Comparison of ENCODE assay signal across 1 cellular context in the genomic region with DNA sequence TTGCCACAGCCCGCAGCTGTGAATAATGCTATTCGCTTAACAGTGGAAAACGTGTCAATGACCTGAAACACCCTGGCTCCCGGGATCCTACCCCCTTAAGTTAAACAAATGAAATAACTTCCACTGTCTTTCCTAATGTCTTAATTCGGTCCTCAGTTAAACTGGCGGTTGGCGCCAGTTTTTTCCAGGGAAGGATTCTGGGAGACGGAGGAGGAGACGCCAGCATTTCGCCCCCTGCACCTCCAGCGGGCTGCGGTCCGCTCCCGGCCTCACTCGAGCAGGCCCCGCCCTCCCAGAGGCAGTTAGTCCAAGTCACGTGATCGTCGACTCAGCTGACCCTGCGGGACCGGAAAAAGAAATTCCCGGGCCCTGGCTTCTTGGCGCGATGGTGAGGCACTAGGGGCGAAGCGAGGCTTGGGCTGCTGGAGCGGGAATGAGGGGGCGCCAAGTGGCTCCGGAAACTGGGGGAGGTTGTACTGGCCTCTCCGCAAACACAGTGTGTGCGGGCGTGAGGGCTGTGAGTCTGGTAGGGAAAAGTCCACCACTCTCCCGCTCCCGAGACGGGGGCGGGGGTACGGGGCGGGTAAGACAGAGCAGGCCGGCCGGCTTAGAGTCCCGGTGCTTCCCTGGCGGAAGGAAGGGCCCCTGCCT.
TF ChIP-seq lines count a peak whose summit lies in the region.

A gene (plus strand): TSS at position 359 of the 651 bp plus-strand sequence. CDS start 27 bp downstream, at position 386.

TF ChIP-seq in HepG2, 621 proteins besides CTCF, POLR2A, EP300 and RAD21 (continued from another document and continues in another):
- TF ChIP-seq, protein P1, sequence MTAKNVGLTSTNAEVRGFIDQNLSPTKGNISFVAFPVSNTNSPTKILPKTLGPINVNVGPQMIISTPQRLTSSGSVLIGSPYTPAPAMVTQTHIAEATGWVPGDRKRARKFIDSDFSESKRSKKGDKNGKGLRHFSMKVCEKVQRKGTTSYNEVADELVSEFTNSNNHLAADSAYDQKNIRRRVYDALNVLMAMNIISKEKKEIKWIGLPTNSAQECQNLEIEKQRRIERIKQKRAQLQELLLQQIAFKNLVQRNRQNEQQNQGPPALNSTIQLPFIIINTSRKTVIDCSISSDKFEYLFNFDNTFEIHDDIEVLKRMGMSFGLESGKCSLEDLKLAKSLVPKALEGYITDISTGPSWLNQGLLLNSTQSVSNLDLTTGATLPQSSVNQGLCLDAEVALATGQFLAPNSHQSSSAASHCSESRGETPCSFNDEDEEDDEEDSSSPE (CRISPR knock-in tag; IDR thresholded peaks at IDR 0.05) = peak; percentile 98
- TF ChIP-seq, protein P2, sequence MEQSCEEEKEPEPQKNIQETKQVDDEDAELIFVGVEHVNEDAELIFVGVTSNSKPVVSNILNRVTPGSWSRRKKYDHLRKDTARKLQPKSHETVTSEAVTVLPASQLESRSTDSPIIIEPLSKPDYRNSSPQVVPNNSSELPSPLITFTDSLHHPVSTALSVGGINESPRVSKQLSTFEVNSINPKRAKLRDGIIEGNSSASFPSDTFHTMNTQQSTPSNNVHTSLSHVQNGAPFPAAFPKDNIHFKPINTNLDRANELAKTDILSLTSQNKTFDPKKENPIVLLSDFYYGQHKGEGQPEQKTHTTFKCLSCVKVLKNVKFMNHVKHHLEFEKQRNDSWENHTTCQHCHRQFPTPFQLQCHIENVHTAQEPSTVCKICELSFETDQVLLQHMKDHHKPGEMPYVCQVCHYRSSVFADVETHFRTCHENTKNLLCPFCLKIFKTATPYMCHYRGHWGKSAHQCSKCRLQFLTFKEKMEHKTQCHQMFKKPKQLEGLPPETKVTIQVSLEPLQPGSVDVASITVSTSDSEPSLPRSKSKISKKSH (CRISPR knock-in tag; IDR thresholded peaks at IDR 0.05; ENCODE audit: borderline replicate concordance) = peak; percentile 85
- TF ChIP-seq EEA1 (CRISPR knock-in tag; IDR thresholded peaks at IDR 0.05; ENCODE audit: borderline replicate concordance) (0 out of 2 replicates have a peak, but pooled peaks have one; percentile 74), ZFP62 (CRISPR knock-in tag; IDR thresholded peaks at IDR 0.05) (no peak), TCF12 (IDR thresholded peaks at IDR 0.05) (no peak), TCF12 (CRISPR knock-in tag; IDR thresholded peaks at IDR 0.05) (no peak), TEAD3 (CRISPR knock-in tag; optimal IDR thresholded peaks at IDR 0.05; ENCODE audit: borderline replicate concordance) (peak; percentile 65), ZEB1 (IDR thresholded peaks at IDR 0.05; ENCODE audit: insufficient replicate concordance, low read depth) (no peak), ZNF430 (CRISPR knock-in tag; IDR thresholded peaks at IDR 0.05) (0 out of 2 replicates have a peak, but pooled peaks have one; percentile 32), HOXA7 (CRISPR knock-in tag; IDR thresholded peaks at IDR 0.05) (no peak), CHD4 (IDR thresholded peaks at IDR 0.05; ENCODE audit: borderline replicate concordance, low read length) (no peak), FLYWCH1 (CRISPR knock-in tag; IDR thresholded peaks at IDR 0.05) (no peak), BHLHE40 (IDR thresholded peaks at IDR 0.05; ENCODE audit: low read length) (peak; percentile 70), ZNF572 (CRISPR knock-in tag; IDR thresholded peaks at IDR 0.05) (peak; percentile 73; the same call in 1 of the 2 replicates), ZFX (CRISPR knock-in tag; IDR thresholded peaks at IDR 0.05; ENCODE audit: low read depth) (peak; percentile 90), RFXAP (CRISPR knock-in tag; IDR thresholded peaks at IDR 0.05; ENCODE audit: borderline replicate concordance) (peak; percentile 46; the same call in 1 of the 2 replicates), GABPA (IDR thresholded peaks at IDR 0.05; ENCODE audit: low read depth, low read length) (peak; percentile 43; the same call in 1 of the 2 replicates), GABPA (CRISPR knock-in tag; IDR thresholded peaks at IDR 0.05; ENCODE audit: low read depth) (peak; percentile 89), AKAP8 (CRISPR knock-in tag; IDR thresholded peaks at IDR 0.05) (no peak), ZNF251 (CRISPR knock-in tag; IDR thresholded peaks at IDR 0.05) (no peak), TBL1XR1 (IDR thresholded peaks at IDR 0.05; ENCODE audit: borderline replicate concordance, low read length, partially characterized antibody) (peak; percentile 76), SETDB1 (CRISPR knock-in tag; IDR thresholded peaks at IDR 0.05; ENCODE audit: borderline replicate concordance) (no peak), PITX1 (CRISPR knock-in tag; IDR thresholded peaks at IDR 0.05) (peak; percentile 27; the same call in 1 of the 2 replicates), ZNF549 (CRISPR knock-in tag; IDR thresholded peaks at IDR 0.05) (no peak), MIER3 (CRISPR knock-in tag; IDR thresholded peaks at IDR 0.05; ENCODE audit: borderline replicate concordance) (peak; percentile 80), JUN (CRISPR knock-in tag; IDR thresholded peaks at IDR 0.05) (no peak), TSC22D2 (CRISPR knock-in tag; IDR thresholded peaks at IDR 0.05; ENCODE audit: borderline replicate concordance) (peak; percentile 82; the same call in 1 of the 2 replicates), RBM22 (optimal IDR thresholded peaks at IDR 0.05; ENCODE audit: low read length) (no peak), KMT2A (CRISPR knock-in tag; IDR thresholded peaks at IDR 0.05) (peak; percentile 70; the same call in 1 of the 2 replicates), TAF15 (IDR thresholded peaks at IDR 0.05; ENCODE audit: low read depth, low read length, poor library complexity, severe bottlenecking) (no peak), ZNF768 (CRISPR knock-in tag; IDR thresholded peaks at IDR 0.05) (no peak), ZNF317 (CRISPR knock-in tag; IDR thresholded peaks at IDR 0.05) (peak; percentile 52; the same call in 1 of the 2 replicates), ZNF550 (CRISPR knock-in tag; IDR thresholded peaks at IDR 0.05; ENCODE audit: borderline replicate concordance) (peak; percentile 86; the same call in 1 of the 2 replicates), GATAD2A (CRISPR knock-in tag; IDR thresholded peaks at IDR 0.05) (peak; percentile 69), ZNF44 (CRISPR knock-in tag; IDR thresholded peaks at IDR 0.05) (peak; percentile 41; the same call in 1 of the 2 replicates), HNRNPH1 (optimal IDR thresholded peaks at IDR 0.05; ENCODE audit: low read depth, low read length) (no peak), SKI (IDR thresholded peaks at IDR 0.05; ENCODE audit: partially characterized antibody) (no peak), POLR2G (IDR thresholded peaks at IDR 0.05; ENCODE audit: low read depth, low read length) (peak; percentile 85), PHF5A (CRISPR knock-in tag; IDR thresholded peaks at IDR 0.05; ENCODE audit: low read depth, unreplicated experiment) (peak; percentile 57), CENPX (CRISPR knock-in tag; IDR thresholded peaks at IDR 0.05) (no peak), SP4 (CRISPR knock-in tag; IDR thresholded peaks at IDR 0.05) (0 out of 2 replicates have a peak, but pooled peaks have one; percentile 66), SP140L (CRISPR knock-in tag; IDR thresholded peaks at IDR 0.05; ENCODE audit: borderline replicate concordance) (no peak), CBX5 (CRISPR knock-in tag; IDR thresholded peaks at IDR 0.05; ENCODE audit: borderline replicate concordance) (peak; percentile 87), MYNN (CRISPR knock-in tag; IDR thresholded peaks at IDR 0.05; ENCODE audit: low read depth) (no peak)
- TF ChIP-seq, protein P3, sequence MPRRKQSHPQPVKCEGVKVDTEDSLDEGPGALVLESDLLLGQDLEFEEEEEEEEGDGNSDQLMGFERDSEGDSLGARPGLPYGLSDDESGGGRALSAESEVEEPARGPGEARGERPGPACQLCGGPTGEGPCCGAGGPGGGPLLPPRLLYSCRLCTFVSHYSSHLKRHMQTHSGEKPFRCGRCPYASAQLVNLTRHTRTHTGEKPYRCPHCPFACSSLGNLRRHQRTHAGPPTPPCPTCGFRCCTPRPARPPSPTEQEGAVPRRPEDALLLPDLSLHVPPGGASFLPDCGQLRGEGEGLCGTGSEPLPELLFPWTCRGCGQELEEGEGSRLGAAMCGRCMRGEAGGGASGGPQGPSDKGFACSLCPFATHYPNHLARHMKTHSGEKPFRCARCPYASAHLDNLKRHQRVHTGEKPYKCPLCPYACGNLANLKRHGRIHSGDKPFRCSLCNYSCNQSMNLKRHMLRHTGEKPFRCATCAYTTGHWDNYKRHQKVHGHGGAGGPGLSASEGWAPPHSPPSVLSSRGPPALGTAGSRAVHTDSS (CRISPR knock-in tag; conservative IDR thresholded peaks at IDR 0.05) = no peak
- TF ChIP-seq, protein P4, sequence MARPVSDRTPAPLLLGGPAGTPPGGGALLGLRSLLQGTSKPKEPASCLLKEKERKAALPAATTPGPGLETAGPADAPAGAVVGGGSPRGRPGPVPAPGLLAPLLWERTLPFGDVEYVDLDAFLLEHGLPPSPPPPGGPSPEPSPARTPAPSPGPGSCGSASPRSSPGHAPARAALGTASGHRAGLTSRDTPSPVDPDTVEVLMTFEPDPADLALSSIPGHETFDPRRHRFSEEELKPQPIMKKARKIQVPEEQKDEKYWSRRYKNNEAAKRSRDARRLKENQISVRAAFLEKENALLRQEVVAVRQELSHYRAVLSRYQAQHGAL (CRISPR knock-in tag; IDR thresholded peaks at IDR 0.05; ENCODE audit: not compliant biosample characterization) = no peak
- TF ChIP-seq, protein P5, sequence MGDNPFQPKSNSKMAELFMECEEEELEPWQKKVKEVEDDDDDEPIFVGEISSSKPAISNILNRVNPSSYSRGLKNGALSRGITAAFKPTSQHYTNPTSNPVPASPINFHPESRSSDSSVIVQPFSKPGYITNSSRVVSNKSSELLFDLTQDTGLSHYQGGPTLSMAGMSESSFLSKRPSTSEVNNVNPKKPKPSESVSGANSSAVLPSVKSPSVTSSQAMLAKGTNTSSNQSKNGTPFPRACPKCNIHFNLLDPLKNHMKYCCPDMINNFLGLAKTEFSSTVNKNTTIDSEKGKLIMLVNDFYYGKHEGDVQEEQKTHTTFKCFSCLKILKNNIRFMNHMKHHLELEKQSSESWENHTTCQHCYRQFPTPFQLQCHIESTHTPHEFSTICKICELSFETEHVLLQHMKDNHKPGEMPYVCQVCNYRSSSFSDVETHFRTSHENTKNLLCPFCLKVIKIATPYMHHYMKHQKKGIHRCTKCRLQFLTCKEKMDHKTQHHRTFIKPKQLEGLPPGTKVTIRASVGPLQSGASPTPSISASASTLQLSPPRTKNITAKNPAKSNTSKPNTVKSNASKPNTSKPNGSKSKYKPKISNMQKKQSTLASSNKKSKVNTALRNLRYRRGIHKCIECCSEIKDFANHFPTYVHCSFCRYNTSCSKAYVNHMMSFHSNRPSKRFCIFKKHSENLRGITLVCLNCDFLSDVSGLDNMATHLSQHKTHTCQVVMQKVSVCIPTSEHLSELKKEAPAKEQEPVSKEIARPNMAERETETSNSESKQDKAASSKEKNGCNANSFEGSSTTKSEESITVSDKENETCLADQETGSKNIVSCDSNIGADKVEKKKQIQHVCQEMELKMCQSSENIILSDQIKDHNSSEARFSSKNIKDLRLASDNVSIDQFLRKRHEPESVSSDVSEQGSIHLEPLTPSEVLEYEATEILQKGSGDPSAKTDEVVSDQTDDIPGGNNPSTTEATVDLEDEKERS (CRISPR knock-in tag; IDR thresholded peaks at IDR 0.05) = no peak
- TF ChIP-seq, protein P6, sequence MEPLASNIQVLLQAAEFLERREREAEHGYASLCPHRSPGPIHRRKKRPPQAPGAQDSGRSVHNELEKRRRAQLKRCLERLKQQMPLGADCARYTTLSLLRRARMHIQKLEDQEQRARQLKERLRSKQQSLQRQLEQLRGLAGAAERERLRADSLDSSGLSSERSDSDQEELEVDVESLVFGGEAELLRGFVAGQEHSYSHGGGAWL (CRISPR knock-in tag; IDR thresholded peaks at IDR 0.05) = peak; percentile 84; the same call in 1 of the 2 replicates
- TF ChIP-seq, protein P7, sequence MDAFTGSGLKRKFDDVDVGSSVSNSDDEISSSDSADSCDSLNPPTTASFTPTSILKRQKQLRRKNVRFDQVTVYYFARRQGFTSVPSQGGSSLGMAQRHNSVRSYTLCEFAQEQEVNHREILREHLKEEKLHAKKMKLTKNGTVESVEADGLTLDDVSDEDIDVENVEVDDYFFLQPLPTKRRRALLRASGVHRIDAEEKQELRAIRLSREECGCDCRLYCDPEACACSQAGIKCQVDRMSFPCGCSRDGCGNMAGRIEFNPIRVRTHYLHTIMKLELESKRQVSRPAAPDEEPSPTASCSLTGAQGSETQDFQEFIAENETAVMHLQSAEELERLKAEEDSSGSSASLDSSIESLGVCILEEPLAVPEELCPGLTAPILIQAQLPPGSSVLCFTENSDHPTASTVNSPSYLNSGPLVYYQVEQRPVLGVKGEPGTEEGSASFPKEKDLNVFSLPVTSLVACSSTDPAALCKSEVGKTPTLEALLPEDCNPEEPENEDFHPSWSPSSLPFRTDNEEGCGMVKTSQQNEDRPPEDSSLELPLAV (CRISPR knock-in tag; conservative IDR thresholded peaks at IDR 0.05; ENCODE audit: low read depth) = no peak
- TF ChIP-seq, protein P8, sequence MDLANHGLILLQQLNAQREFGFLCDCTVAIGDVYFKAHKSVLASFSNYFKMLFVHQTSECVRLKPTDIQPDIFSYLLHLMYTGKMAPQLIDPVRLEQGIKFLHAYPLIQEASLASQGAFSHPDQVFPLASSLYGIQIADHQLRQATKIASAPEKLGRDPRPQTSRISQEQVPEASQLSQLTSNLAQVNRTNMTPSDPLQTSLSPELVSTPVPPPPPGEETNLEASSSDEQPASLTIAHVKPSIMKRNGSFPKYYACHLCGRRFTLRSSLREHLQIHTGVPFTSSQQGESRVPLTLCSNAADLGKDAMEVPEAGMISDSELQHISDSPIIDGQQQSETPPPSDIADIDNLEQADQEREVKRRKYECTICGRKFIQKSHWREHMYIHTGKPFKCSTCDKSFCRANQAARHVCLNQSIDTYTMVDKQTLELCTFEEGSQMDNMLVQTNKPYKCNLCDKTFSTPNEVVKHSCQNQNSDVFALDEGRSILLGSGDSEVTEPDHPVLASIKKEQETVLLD (CRISPR knock-in tag; IDR thresholded peaks at IDR 0.05; ENCODE audit: low read depth) = no peak; the same call in 1 of the 2 replicates
- TF ChIP-seq, protein P9, sequence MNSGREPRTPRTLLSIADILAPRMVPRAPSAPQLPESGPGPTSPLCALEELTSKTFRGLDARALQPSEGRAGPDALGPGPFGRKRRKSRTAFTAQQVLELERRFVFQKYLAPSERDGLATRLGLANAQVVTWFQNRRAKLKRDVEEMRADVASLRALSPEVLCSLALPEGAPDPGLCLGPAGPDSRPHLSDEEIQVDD (CRISPR knock-in tag; IDR thresholded peaks at IDR 0.05; ENCODE audit: borderline replicate concordance) = 0 out of 2 replicates have a peak, but pooled peaks have one; percentile 31
- TF ChIP-seq, protein P10, sequence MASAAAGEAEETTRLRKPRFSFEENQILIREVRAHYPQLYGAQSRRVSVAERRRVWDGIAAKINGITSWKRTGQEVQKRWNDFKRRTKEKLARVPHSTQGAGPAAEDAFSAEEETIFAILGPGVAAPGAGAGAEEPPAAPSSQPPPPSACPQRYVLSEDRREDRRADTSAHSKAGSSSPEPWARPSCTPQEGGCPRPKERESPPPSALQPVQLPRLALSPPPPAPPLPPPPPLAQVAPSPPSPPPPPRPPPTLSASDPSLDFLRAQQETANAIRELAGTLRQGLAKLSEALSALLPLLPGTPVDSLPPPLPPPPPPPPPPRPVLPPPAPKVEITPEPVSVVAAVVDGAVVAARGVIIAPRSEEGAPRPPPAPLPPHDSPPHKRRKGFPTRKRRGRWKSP (CRISPR knock-in tag; IDR thresholded peaks at IDR 0.05) = peak; percentile 64; the same call in 1 of the 2 replicates
